8 cellular contexts compared by ENCODE assay signal in the genomic region with DNA sequence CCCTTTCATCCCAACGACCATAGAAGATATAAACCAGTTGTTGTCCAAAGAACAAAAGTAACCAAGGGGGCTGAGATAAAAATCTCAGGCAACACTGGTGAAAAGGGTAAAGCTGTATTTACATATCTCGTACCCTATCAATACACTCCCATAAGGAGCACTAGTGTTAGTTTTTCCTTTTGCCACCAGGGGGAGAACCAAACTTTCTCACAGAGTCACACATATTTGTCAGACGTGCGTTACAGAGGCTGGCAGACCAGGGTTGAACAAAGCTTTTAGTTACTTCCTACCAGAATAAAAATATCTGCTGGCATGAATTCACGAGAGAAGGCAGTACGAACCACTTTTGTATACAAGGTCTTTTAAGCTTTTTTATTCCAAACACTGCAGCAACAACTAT.
DNase-seq lines count a peak whose midpoint lies in the region; ATAC-seq and TF ChIP-seq lines count a peak whose summit lies in the region.

No MANE protein-coding gene starts in this region.

- TF ChIP-seq POLR2A in esophagus squamous epithelium (IDR thresholded peaks at IDR 0.05): no peak

- WGBS in esophagus squamous epithelium, 2 donors: 0 to 10% methylated on average over 6 of the region's 6 CpGs

- intact Hi-C loops in esophagus squamous epithelium (cut with DNase I): no loop called here

- ATAC-seq in GM19438 (IDR thresholded peaks at IDR 0.05; ENCODE audit: low read depth, unreplicated experiment) (peak; percentile 80), HG03520 (IDR thresholded peaks at IDR 0.05; ENCODE audit: unreplicated experiment) (peak; percentile 92)
- ATAC-seq in naive thymus-derived CD8-positive, alpha-beta T cell: no peak

- H3K9me3 ChIP-seq in esophagus squamous epithelium: peaks cover 0 to 3% (median 0%) of the 10 kb centered on the region in 3 donors

- no peaks in the 10 kb centered on the region for H3K36me3 ChIP-seq in esophagus squamous epithelium

- peak; percentile 41 for DNase-seq in ELF-1 (ENCODE audit: low read depth, low spot score)
- DNase-seq in RKO (ENCODE audit: low spot score): peak; percentile 62
- peak; percentile 0 for DNase-seq in esophagus squamous epithelium (lab: John Stamatoyannopoulos, UW)
- no peak for DNase-seq in ecto neural progenitor cell (ENCODE audit: low spot score)
- DNase-seq in naive thymus-derived CD8-positive, alpha-beta T cell: no peak

- H3K4me3 ChIP-seq in esophagus squamous epithelium: no peak overlapping the region

- H3K27me3 ChIP-seq in esophagus squamous epithelium: no peaks in the 10 kb centered on the region

- H3K27ac Mint-ChIP-seq in nephron: no peak overlapping the region
- no peak overlapping the region for H3K27ac Mint-ChIP-seq in naive thymus-derived CD8-positive, alpha-beta T cell

- POLR2A ChIA-PET in naive thymus-derived CD8-positive, alpha-beta T cell (lab: Charles Lee): no interaction called here

- no peak overlapping the region for H3K4me3 Mint-ChIP-seq in nephron
- no peak overlapping the region for H3K4me3 Mint-ChIP-seq in naive thymus-derived CD8-positive, alpha-beta T cell

- H3K4me1 ChIP-seq in esophagus squamous epithelium: peaks cover 0 to 26% (median 0%) of the 10 kb centered on the region in 3 donors

- H3K36me3 Mint-ChIP-seq in nephron (ENCODE audit: low read depth): no peaks in the 10 kb centered on the region
- H3K36me3 Mint-ChIP-seq in naive thymus-derived CD8-positive, alpha-beta T cell: no peaks in the 10 kb centered on the region

- TF ChIP-seq CTCF in esophagus squamous epithelium (IDR thresholded peaks at IDR 0.05) (peak; percentile 23 to 52 (median 48)), nephron (IDR thresholded peaks at IDR 0.05; ENCODE audit: unreplicated experiment in 3 of 3) (peak; percentile 43 to 50 (median 50))

- no peaks in the 10 kb centered on the region for H3K27me3 Mint-ChIP-seq in nephron (ENCODE audit: low read depth)
- peaks cover 0 to 3% (median 0%) of the 10 kb centered on the region in 5 donors for H3K27me3 Mint-ChIP-seq in naive thymus-derived CD8-positive, alpha-beta T cell

- H3K9me3 Mint-ChIP-seq in nephron: peaks cover 7% of the 10 kb centered on the region
- H3K9me3 Mint-ChIP-seq in naive thymus-derived CD8-positive, alpha-beta T cell: peaks cover 0 to 1% (median 0%) of the 10 kb centered on the region in 9 donors

- H3K27ac ChIP-seq in esophagus squamous epithelium: peak overlapping the region in 2 of 4 donors; percentile 0 to 29

- peaks cover 18% of the 10 kb centered on the region for H3K4me1 Mint-ChIP-seq in nephron
- no peaks in the 10 kb centered on the region for H3K4me1 Mint-ChIP-seq in naive thymus-derived CD8-positive, alpha-beta T cell

Comparison
In these comparisons a context has a peak if more than half of its experiments do, and no peak if none do; other contexts are left out.
1. DNase-seq: peak in ELF-1 (single experiment), RKO (single experiment) and esophagus squamous epithelium (single experiment); none in ecto neural progenitor cell (single experiment) and naive thymus-derived CD8-positive, alpha-beta T cell (0 of 10).
2. ATAC-seq: peak in GM19438 (single experiment) and HG03520 (single experiment); none in naive thymus-derived CD8-positive, alpha-beta T cell (0 of 2).